In the genomic region with DNA sequence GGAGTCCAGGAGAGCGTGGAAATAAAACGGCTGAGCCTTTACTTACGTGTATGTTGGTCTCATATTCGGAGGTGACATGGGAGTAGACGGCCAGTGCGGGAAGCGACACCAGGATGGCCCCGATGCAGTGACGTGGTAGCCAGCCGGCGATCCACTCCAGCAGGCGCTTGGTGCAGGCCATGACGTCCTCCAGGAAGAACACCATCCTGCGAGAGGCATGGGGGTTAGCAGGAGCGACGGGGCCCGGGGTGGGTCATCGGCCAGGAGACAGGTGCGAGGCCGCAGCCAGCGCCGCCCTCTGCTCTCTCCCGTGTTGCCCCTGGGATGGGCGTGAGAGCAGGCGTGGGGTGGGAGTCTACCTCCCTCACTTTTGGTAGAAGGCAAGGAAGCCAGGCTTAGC, we compare ENCODE assay signal across 21 cellular contexts.
"Had no signal": no experiment of that assay in that cellular context is flagged by ENCODE, and none has a peak within 500 bp of the region (broad histone marks: within the 10 kb centered on the region; RNA-seq: fewer than 3 reads in every experiment).

No MANE protein-coding gene starts in this region.

- H2AFZ ChIP-seq: hepatocyte had no signal

- DNase-seq: dermis blood vessel endothelial cell; dorsolateral prefrontal cortex; effector CD4-positive, alpha-beta T cell; effector memory CD4-positive, alpha-beta T cell; foreskin keratinocyte; heart left ventricle; hypothalamus; immature natural killer cell; islet precursor cell; left cardiac atrium; left lung; left ventricle myocardium superior; mammary epithelial cell; mesendoderm; midbrain had no signal

- H3K9me3 ChIP-seq: esophagus muscularis mucosa, gastroesophageal sphincter, heart left ventricle, left lung had no signal

- H3K4me2 ChIP-seq: hepatocyte had no signal

- H3K9me3 Mint-ChIP-seq: immature natural killer cell, memory B cell had no signal

- H3K4me1 ChIP-seq: left lung had no signal

- H3K27me3 ChIP-seq: dorsolateral prefrontal cortex, esophagus muscularis mucosa, foreskin keratinocyte, gastroesophageal sphincter, heart left ventricle, hepatocyte, left lung had no signal

- H3K27ac ChIP-seq: coronary artery, dorsolateral prefrontal cortex, esophagus muscularis mucosa, foreskin keratinocyte, gastroesophageal sphincter, heart left ventricle, left lung had no signal

- H3K4me3 ChIP-seq: coronary artery, dorsolateral prefrontal cortex, esophagus muscularis mucosa, gastroesophageal sphincter, heart left ventricle, hepatocyte, left lung, lung had no signal

- H3K27ac Mint-ChIP-seq: immature natural killer cell, memory B cell had no signal

- ATAC-seq: foreskin keratinocyte, gastroesophageal sphincter, heart left ventricle, left cardiac atrium, left lung, left ventricle myocardium superior had no signal

- H3K4me3 Mint-ChIP-seq: immature natural killer cell, memory B cell had no signal
